ENCODE assay signal across 33 cellular contexts in the genomic region with DNA sequence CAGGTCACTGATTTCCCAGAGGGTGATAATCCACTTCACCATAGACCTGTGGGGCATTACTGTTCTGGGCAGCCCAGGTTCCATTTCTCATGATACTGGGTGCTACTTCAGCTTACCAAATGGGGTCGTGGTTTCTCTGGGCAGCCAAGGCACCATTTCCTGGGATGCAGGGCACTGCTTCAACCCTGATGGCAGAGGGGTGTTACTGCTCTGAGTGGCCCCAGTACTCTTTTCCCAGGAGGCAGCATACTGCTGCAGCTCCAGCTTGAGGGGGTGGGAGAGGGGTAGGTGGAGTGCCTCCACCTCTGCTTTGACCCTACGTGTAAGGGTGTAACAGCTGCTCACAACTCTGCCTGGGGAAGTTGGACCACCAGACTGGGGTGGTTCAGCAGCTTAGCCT.
"Had no signal": no experiment of that assay in that cellular context is flagged by ENCODE, and none has a peak within 500 bp of the region (broad histone marks: within the 10 kb centered on the region; RNA-seq: fewer than 3 reads in every experiment).

No MANE protein-coding gene starts in this region.

- H3K36me3 ChIP-seq: colonic mucosa, ovary, right lobe of liver had no signal

- H3K9me3 ChIP-seq: colonic mucosa, esophagus muscularis mucosa, gastroesophageal sphincter, heart right ventricle, left lung, ovary, psoas muscle, right lobe of liver, testis, tibial artery, upper lobe of left lung had no signal

- H3K4me3 ChIP-seq: colonic mucosa, esophagus muscularis mucosa, gastroesophageal sphincter, heart right ventricle, left lung, ovary, psoas muscle, right lobe of liver, testis, tibial artery, upper lobe of left lung had no signal

- ATAC-seq: foreskin keratinocyte; gastroesophageal sphincter; heart right ventricle; left cardiac atrium; left lung; naive thymus-derived CD4-positive, alpha-beta T cell; psoas muscle; right lobe of liver had no signal

- H3K27ac ChIP-seq: colonic mucosa, esophagus muscularis mucosa, foreskin keratinocyte, gastroesophageal sphincter, heart right ventricle, left lung, ovary, psoas muscle, right lobe of liver, testis, tibial artery, upper lobe of left lung had no signal

- H3K27me3 Mint-ChIP-seq: dendritic cell treated with granulocyte-macrophage colony-stimulating factor and Interleukin-4, amounts not matched to agents 40 ng/mL and 50 ng/mL, for 4 days; naive thymus-derived CD4-positive, alpha-beta T cell had no signal

- H3K4me1 Mint-ChIP-seq: mesothelial cell of epicardium, nephron had no signal

- DNase-seq: colonic mucosa; effector CD8-positive, alpha-beta T cell; endodermal cell; foreskin keratinocyte; heart right ventricle; hippocampal formation; left cardiac atrium; left lung; mesenchymal stem cell; naive thymus-derived CD4-positive, alpha-beta T cell; occipital lobe; ovary; posterior cingulate gyrus; psoas muscle; right lobe of liver; small intestine; stimulated activated CD4-positive, alpha-beta T cell treated with anti-CD3 and anti-CD28 coated beads, Interleukin-12 subunit alpha, Interleukin-12 subunit beta, amount 100 ng/mL, for 4 hours; stimulated activated CD4-positive, alpha-beta T cell treated with anti-CD3 and anti-CD28 coated beads, Interleukin-1b, Interleukin-23, amount 100 ng/mL, for 48 hours; stimulated activated CD4-positive, alpha-beta T cell treated with anti-CD3 and anti-CD28 coated beads, Interleukin-4, amount 100 ng/mL, for 1 hour; stimulated activated CD8-positive, alpha-beta memory T cell treated with anti-CD3 and anti-CD28 coated beads, Interleukin-4, amount 100 ng/mL, for 48 hours; stimulated activated naive CD4-positive, alpha-beta T cell; substantia nigra; testis; tibial artery; upper lobe of left lung had no signal

- H3K27me3 ChIP-seq: colonic mucosa, esophagus muscularis mucosa, foreskin keratinocyte, gastroesophageal sphincter, heart right ventricle, left lung, ovary, right lobe of liver, testis, tibial artery, upper lobe of left lung had no signal

- H3K4me3 Mint-ChIP-seq: dendritic cell treated with granulocyte-macrophage colony-stimulating factor and Interleukin-4, amounts not matched to agents 40 ng/mL and 50 ng/mL, for 4 days; endodermal cell; mesothelial cell of epicardium; naive thymus-derived CD4-positive, alpha-beta T cell; nephron had no signal

- H3K9me3 Mint-ChIP-seq: dendritic cell treated with granulocyte-macrophage colony-stimulating factor and Interleukin-4, amounts not matched to agents 40 ng/mL and 50 ng/mL, for 4 days; endodermal cell; mesothelial cell of epicardium; naive thymus-derived CD4-positive, alpha-beta T cell; nephron had no signal

- FAIRE-seq: endothelial cell of umbilical vein, islet of Langerhans, small intestine, urothelium cell line had no signal

- H3K27ac Mint-ChIP-seq: dendritic cell treated with granulocyte-macrophage colony-stimulating factor and Interleukin-4, amounts not matched to agents 40 ng/mL and 50 ng/mL, for 4 days; endodermal cell; mesothelial cell of epicardium; nephron had no signal

- H3K4me1 ChIP-seq: colonic mucosa, esophagus muscularis mucosa, foreskin keratinocyte, gastroesophageal sphincter, heart right ventricle, left lung, psoas muscle, testis, tibial artery, upper lobe of left lung had no signal
